In the genomic region with DNA sequence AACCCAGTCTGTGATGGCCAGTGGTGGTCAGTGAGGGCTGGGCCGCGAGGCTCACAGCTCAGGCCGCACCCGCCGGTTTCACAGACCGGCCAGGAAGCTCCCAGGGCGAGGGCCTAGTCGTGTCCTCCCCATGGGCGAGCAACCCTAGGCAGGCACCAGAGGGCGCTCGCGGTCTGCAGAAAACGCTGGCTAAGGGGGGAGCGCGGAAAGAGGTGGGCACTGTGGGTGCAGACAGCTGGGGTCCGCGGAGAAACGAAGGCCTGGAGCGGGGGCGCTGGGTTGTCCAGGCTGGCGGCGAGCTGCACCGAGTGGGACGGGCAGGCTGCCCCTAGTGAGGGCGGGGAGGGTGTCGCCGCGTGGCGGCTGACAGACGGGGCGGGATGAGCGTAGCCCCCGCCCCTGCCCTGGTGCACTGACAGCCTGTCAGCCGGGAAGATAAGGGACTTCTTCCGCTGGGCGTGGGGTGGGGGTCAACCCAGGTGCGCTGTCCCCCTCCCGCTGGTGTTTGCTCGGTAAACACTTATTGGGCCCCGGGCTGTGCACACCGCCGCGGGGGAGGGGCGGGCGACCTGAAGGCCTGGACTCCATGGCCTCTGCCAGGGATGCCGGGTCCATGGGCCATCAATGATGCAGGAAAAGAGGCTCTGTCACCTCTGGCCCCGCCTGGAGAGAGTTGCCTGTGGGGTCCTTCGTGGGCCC, we compare ENCODE assay signal across 8 cellular contexts. TPM values are rescaled to one million over a fixed set of nuclear protein-coding genes. Genes with fewer than 3 reads are reported as not detected.
DNase-seq lines count a peak whose midpoint lies in the region; ATAC-seq and TF ChIP-seq lines count a peak whose summit lies in the region.

No MANE protein-coding gene starts in this region.

- no CpG with 5 or more reads among the region's 48 CpGs for WGBS in H9 (ENCODE audit: extremely low coverage, insufficient read length, low lambda C conversion rate)

- no peak overlapping the region for H3K4ac ChIP-seq in H9 (ENCODE audit: low read depth, low read length)

- no peak overlapping the region for H2BK12ac ChIP-seq in H9 (ENCODE audit: insufficient read length, low read depth, low read length)

- H4K5ac ChIP-seq in H9 (ENCODE audit: insufficient read length, low read depth, low read length) = no peak overlapping the region

- H2BK120ac ChIP-seq in H9 (ENCODE audit: low read depth, low read length, poor library complexity, severe bottlenecking) = no peak overlapping the region

- H3K4me3 Mint-ChIP-seq in H9 (peak overlapping the region; percentile 52 to 71), chondrocyte (ENCODE audit: unreplicated experiment) (peak overlapping the region; percentile 64)
- peak overlapping the region; percentile 56 for H3K4me3 Mint-ChIP-seq in activated CD4-positive, alpha-beta T cell treated with anti-CD3 and anti-CD28 coated beads for 36 hours

- H3K27ac ChIP-seq in H9 (ENCODE audit: insufficient read length, low read depth, low read length) = no peak overlapping the region

- no peak overlapping the region for H2BK15ac ChIP-seq in H9 (ENCODE audit: low read depth, low read length)

- POLR2A ChIA-PET in activated CD4-positive, alpha-beta T cell treated with anti-CD3 and anti-CD28 coated beads for 36 hours (lab: Charles Lee) = interaction anchor here (1.5 kb wide), 1 partner anchor 179 kb away, joined by 7 read pairs; no protein-coding TSS in a partner anchor

- no peaks in the 10 kb centered on the region for H3K4me1 ChIP-seq in H9 (ENCODE audit: insufficient read depth, low read length)

- H2BK20ac ChIP-seq in H9 (ENCODE audit: low read depth, low read length, poor library complexity, severe bottlenecking) = no peak overlapping the region

- H3K4me1 Mint-ChIP-seq in H9 = 0 out of 4 replicates have a peak, but pooled peaks cover 0 to 5% of the 10 kb centered on the region in 2 experiments
- no peaks in the 10 kb centered on the region for H3K4me1 Mint-ChIP-seq in activated CD4-positive, alpha-beta T cell treated with anti-CD3 and anti-CD28 coated beads for 36 hours
- peaks cover 9% of the 10 kb centered on the region for H3K4me1 Mint-ChIP-seq in chondrocyte (ENCODE audit: low read depth)

- no peaks in the 10 kb centered on the region for H3K9me3 ChIP-seq in H9 (ENCODE audit: control insufficient read depth, low read depth, low read length)

- H3K14ac ChIP-seq in H9 (ENCODE audit: insufficient read depth, low read length) = no peak overlapping the region

- H4K20me1 ChIP-seq in H9 (ENCODE audit: control insufficient read depth, insufficient read depth, insufficient read length) = peaks cover 4% of the 10 kb centered on the region

- H4K91ac ChIP-seq in H9 (ENCODE audit: insufficient read length, low read depth, low read length) = no peak overlapping the region

- H3K4me2 ChIP-seq in H9 (ENCODE audit: insufficient read depth, insufficient read length, low read length) = peak overlapping the region; percentile 18

- no peaks in the 10 kb centered on the region for H3K36me3 Mint-ChIP-seq in H9 (ENCODE audit: insufficient read depth in 1 of 3, low read depth in 3 of 3)
- no peaks in the 10 kb centered on the region for H3K36me3 Mint-ChIP-seq in activated CD4-positive, alpha-beta T cell treated with anti-CD3 and anti-CD28 coated beads for 36 hours (ENCODE audit: low read depth)
- H3K36me3 Mint-ChIP-seq in chondrocyte (ENCODE audit: low read depth) = no peaks in the 10 kb centered on the region

- no peak overlapping the region for H3K18ac ChIP-seq in H9 (ENCODE audit: insufficient read length, low read depth, low read length)

- H3K56ac ChIP-seq in H9 (ENCODE audit: insufficient read length, low read depth, low read length) = no peak overlapping the region

- H3K9me3 Mint-ChIP-seq in H9 = peaks cover 8 to 13% of the 10 kb centered on the region in 2 experiments; a peak in 3 of 5 replicates
- H3K9me3 Mint-ChIP-seq in activated CD4-positive, alpha-beta T cell treated with anti-CD3 and anti-CD28 coated beads for 36 hours (ENCODE audit: low read depth) = no peaks in the 10 kb centered on the region
- no peaks in the 10 kb centered on the region for H3K9me3 Mint-ChIP-seq in chondrocyte (ENCODE audit: low read depth)

- TF ChIP-seq CTCF in AG09319 (IDR thresholded peaks at IDR 0.05; ENCODE audit: low read depth, low read length) (peak; percentile 96), H9 (conservative IDR thresholded peaks at IDR 0.05) (peak; percentile 97), chondrocyte (IDR thresholded peaks at IDR 0.05) (peak; percentile 99)

- H2AFZ ChIP-seq in H9 (ENCODE audit: low read length) = no peak overlapping the region

- H3K27me3 Mint-ChIP-seq in H9 (ENCODE audit: low read depth) = peaks cover 60% of the 10 kb centered on the region
- no peaks in the 10 kb centered on the region for H3K27me3 Mint-ChIP-seq in activated CD4-positive, alpha-beta T cell treated with anti-CD3 and anti-CD28 coated beads for 36 hours
- no peaks in the 10 kb centered on the region for H3K27me3 Mint-ChIP-seq in chondrocyte (ENCODE audit: low read depth)

- intact Hi-C loops in activated CD4-positive, alpha-beta T cell treated with anti-CD3 and anti-CD28 coated beads for 36 hours (cut with DNase I, micrococcal nuclease) = loop anchor here (1.0 to 5.0 kb wide), 8 partner anchors 36 to 286 kb away; partner anchors contain the start of genes ARVCF (in 1 of the 2), GNB1L (in 1 of the 2) and RTL10 (in 1 of the 2)

- H3K27ac Mint-ChIP-seq in H9 = no peak overlapping the region
- H3K27ac Mint-ChIP-seq in activated CD4-positive, alpha-beta T cell treated with anti-CD3 and anti-CD28 coated beads for 36 hours = no peak overlapping the region
- no peak overlapping the region for H3K27ac Mint-ChIP-seq in chondrocyte (ENCODE audit: unreplicated experiment)

- H3K79me1 ChIP-seq in H9 (ENCODE audit: insufficient read depth, low read depth, low read length, poor library complexity, severe bottlenecking) = no peaks in the 10 kb centered on the region

- H3K9ac ChIP-seq in H9 (ENCODE audit: extremely low read depth, insufficient read length, low read length) = no peak overlapping the region

- CTCF ChIA-PET in activated CD4-positive, alpha-beta T cell treated with anti-CD3 and anti-CD28 coated beads for 36 hours (lab: Charles Lee) = interaction anchor here (0.5 to 5.3 kb wide), 46 partner anchors 10 to 432 kb away, joined by 3 to 83 read pairs (median 4); no protein-coding TSS in a partner anchor

- H3K23ac ChIP-seq in H9 (ENCODE audit: insufficient read length, low read depth, low read length) = no peak overlapping the region

- H3K23me2 ChIP-seq in H9 (ENCODE audit: insufficient read length, low read depth, low read length, poor library complexity, severe bottlenecking) = peaks cover 2% of the 10 kb centered on the region

- peak; percentile 34 for DNase-seq in AG09319 (ENCODE audit: extremely low read depth, low read depth)
- peak; percentile 84 for DNase-seq in H9
- peak; percentile 58 for DNase-seq in NCI-H345 (lab: John Stamatoyannopoulos, UW)
- DNase-seq in activated CD4-positive, alpha-beta T cell treated with anti-CD3 and anti-CD28 coated beads for 36 hours = peak; percentile 92
- DNase-seq in chondrocyte (ENCODE audit: low spot score) = no peak
- DNase-seq in left kidney (ENCODE audit: low read depth, low spot score) = peak; percentile 92
- DNase-seq in stimulated activated CD4-positive, alpha-beta T cell treated with anti-CD3 and anti-CD28 coated beads, Interleukin-1b, Interleukin-23, amount 100 ng/mL, for 24 hours (ENCODE audit: low read depth in 4 of 4, low spot score in 1 of 4) = peak; percentile 73 to 81 (median 79)

- H3K27me3 ChIP-seq in H9 (ENCODE audit: insufficient read depth, low read length) = peaks cover 19% of the 10 kb centered on the region; the same call in 1 of the 2 replicates

- no peak overlapping the region for H2BK5ac ChIP-seq in H9 (ENCODE audit: insufficient read length, low read length)

- H3K79me2 ChIP-seq in H9 (ENCODE audit: insufficient read depth, low read length) = no peaks in the 10 kb centered on the region

- ATAC-seq in activated CD4-positive, alpha-beta T cell treated with anti-CD3 and anti-CD28 coated beads for 36 hours = peak; percentile 93
- no peak for ATAC-seq in HG02623 (IDR thresholded peaks at IDR 0.05; ENCODE audit: unreplicated experiment)

- H3T11ph ChIP-seq in H9 (ENCODE audit: low read length) = no peak overlapping the region

- no peak overlapping the region for H2AK5ac ChIP-seq in H9 (ENCODE audit: insufficient read length, low read length)

- H4K8ac ChIP-seq in H9 (replicated peaks; ENCODE audit: insufficient read length, low read depth, low read length) = no peak overlapping the region

RNA-seq across cellular contexts. Expression of gene GP1BB, which starts 7.5 kb away (rescaled TPM):
- 2.4 and 3.4 TPM in 2 replicates for total RNA-seq in H9 (2021)
- total RNA-seq in activated CD4-positive, alpha-beta T cell treated with anti-CD3 and anti-CD28 coated beads for 36 hours = not detected
- 36.4 to 63.4 TPM (median 56.0 TPM) in 3 replicates for total RNA-seq in chondrocyte

RNA-seq across cellular contexts. Expression of gene SEPTIN5, which starts 16.5 kb away (rescaled TPM):
- total RNA-seq in H9 (2021) (17.7 and 17.8 TPM in 2 replicates), chondrocyte (113 to 214 TPM (median 197 TPM) in 3 replicates)
- total RNA-seq in activated CD4-positive, alpha-beta T cell treated with anti-CD3 and anti-CD28 coated beads for 36 hours = 1 to 10 TPM in 1 of 2 experiments, under 1 TPM in 1; 0.94 to 1.5 TPM

RNA-seq across cellular contexts. Expression of gene TBX1, which starts 29.8 kb away (rescaled TPM):
- 2.2 and 2.5 TPM in 2 replicates for total RNA-seq in H9 (2021)
- total RNA-seq in activated CD4-positive, alpha-beta T cell treated with anti-CD3 and anti-CD28 coated beads for 36 hours = not detected
- 0.28 to 20.8 TPM in 2 of 3 replicates, not detected in the other for total RNA-seq in chondrocyte
